1 cellular context compared by ENCODE assay signal in genomic region chr14:51989293-51990234, GRCh38.
TF ChIP-seq lines count a peak whose summit lies in the region.

RTRAF (plus strand) TSS chr14:51989546; CDS start chr14:51989640, 94 bp downstream.

TF ChIP-seq in HepG2, 621 proteins besides CTCF, POLR2A, EP300 and RAD21 (continued from another document and continues in another):
- TF ChIP-seq, protein P1, sequence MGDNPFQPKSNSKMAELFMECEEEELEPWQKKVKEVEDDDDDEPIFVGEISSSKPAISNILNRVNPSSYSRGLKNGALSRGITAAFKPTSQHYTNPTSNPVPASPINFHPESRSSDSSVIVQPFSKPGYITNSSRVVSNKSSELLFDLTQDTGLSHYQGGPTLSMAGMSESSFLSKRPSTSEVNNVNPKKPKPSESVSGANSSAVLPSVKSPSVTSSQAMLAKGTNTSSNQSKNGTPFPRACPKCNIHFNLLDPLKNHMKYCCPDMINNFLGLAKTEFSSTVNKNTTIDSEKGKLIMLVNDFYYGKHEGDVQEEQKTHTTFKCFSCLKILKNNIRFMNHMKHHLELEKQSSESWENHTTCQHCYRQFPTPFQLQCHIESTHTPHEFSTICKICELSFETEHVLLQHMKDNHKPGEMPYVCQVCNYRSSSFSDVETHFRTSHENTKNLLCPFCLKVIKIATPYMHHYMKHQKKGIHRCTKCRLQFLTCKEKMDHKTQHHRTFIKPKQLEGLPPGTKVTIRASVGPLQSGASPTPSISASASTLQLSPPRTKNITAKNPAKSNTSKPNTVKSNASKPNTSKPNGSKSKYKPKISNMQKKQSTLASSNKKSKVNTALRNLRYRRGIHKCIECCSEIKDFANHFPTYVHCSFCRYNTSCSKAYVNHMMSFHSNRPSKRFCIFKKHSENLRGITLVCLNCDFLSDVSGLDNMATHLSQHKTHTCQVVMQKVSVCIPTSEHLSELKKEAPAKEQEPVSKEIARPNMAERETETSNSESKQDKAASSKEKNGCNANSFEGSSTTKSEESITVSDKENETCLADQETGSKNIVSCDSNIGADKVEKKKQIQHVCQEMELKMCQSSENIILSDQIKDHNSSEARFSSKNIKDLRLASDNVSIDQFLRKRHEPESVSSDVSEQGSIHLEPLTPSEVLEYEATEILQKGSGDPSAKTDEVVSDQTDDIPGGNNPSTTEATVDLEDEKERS (CRISPR knock-in tag; IDR thresholded peaks at IDR 0.05) = 0 out of 2 replicates have a peak, but pooled peaks have one; percentile 13
- TF ChIP-seq ZNF33A (CRISPR knock-in tag; IDR thresholded peaks at IDR 0.05; ENCODE audit: borderline replicate concordance) = no peak
- TF ChIP-seq ZNF296 (CRISPR knock-in tag; conservative IDR thresholded peaks at IDR 0.05) = no peak
- 0 out of 2 replicates have a peak, but pooled peaks have one; percentile 43 for TF ChIP-seq ZNF335 (CRISPR knock-in tag; IDR thresholded peaks at IDR 0.05)
- TF ChIP-seq, protein P2, sequence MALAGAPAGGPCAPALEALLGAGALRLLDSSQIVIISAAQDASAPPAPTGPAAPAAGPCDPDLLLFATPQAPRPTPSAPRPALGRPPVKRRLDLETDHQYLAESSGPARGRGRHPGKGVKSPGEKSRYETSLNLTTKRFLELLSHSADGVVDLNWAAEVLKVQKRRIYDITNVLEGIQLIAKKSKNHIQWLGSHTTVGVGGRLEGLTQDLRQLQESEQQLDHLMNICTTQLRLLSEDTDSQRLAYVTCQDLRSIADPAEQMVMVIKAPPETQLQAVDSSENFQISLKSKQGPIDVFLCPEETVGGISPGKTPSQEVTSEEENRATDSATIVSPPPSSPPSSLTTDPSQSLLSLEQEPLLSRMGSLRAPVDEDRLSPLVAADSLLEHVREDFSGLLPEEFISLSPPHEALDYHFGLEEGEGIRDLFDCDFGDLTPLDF (CRISPR knock-in tag; IDR thresholded peaks at IDR 0.05) = no peak
- TF ChIP-seq GATA4 (IDR thresholded peaks at IDR 0.05; ENCODE audit: borderline replicate concordance, low read depth) = no peak
- TF ChIP-seq ZNF3 (CRISPR knock-in tag; IDR thresholded peaks at IDR 0.05) = no peak
- peak; percentile 95 for TF ChIP-seq PHF20 (CRISPR knock-in tag; IDR thresholded peaks at IDR 0.05)
- TF ChIP-seq, protein P3, sequence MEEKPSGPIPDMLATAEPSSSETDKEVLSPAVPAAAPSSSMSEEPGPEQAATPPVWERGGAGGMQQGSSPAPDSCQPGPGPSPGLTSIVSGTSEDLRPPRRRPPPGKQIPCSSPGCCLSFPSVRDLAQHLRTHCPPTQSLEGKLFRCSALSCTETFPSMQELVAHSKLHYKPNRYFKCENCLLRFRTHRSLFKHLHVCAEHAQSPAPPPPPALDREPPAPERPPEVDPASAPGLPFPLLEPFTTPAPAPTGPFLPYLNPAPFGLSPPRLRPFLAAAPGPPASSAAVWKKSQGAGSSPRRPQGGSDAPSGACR (CRISPR knock-in tag; IDR thresholded peaks at IDR 0.05) = no peak
- no peak for TF ChIP-seq PRMT3 (CRISPR knock-in tag; IDR thresholded peaks at IDR 0.05; ENCODE audit: borderline replicate concordance, low read depth)
- TF ChIP-seq ZBTB20 (CRISPR knock-in tag; IDR thresholded peaks at IDR 0.05; ENCODE audit: borderline replicate concordance, low read depth) = no peak; the same call in 1 of the 2 replicates
- TF ChIP-seq ZBTB42 (CRISPR knock-in tag; IDR thresholded peaks at IDR 0.05) = no peak
- peak; percentile 39 for TF ChIP-seq ZNF781 (CRISPR knock-in tag; IDR thresholded peaks at IDR 0.05; ENCODE audit: borderline replicate concordance, not compliant biosample characterization)
- TF ChIP-seq, protein P4, sequence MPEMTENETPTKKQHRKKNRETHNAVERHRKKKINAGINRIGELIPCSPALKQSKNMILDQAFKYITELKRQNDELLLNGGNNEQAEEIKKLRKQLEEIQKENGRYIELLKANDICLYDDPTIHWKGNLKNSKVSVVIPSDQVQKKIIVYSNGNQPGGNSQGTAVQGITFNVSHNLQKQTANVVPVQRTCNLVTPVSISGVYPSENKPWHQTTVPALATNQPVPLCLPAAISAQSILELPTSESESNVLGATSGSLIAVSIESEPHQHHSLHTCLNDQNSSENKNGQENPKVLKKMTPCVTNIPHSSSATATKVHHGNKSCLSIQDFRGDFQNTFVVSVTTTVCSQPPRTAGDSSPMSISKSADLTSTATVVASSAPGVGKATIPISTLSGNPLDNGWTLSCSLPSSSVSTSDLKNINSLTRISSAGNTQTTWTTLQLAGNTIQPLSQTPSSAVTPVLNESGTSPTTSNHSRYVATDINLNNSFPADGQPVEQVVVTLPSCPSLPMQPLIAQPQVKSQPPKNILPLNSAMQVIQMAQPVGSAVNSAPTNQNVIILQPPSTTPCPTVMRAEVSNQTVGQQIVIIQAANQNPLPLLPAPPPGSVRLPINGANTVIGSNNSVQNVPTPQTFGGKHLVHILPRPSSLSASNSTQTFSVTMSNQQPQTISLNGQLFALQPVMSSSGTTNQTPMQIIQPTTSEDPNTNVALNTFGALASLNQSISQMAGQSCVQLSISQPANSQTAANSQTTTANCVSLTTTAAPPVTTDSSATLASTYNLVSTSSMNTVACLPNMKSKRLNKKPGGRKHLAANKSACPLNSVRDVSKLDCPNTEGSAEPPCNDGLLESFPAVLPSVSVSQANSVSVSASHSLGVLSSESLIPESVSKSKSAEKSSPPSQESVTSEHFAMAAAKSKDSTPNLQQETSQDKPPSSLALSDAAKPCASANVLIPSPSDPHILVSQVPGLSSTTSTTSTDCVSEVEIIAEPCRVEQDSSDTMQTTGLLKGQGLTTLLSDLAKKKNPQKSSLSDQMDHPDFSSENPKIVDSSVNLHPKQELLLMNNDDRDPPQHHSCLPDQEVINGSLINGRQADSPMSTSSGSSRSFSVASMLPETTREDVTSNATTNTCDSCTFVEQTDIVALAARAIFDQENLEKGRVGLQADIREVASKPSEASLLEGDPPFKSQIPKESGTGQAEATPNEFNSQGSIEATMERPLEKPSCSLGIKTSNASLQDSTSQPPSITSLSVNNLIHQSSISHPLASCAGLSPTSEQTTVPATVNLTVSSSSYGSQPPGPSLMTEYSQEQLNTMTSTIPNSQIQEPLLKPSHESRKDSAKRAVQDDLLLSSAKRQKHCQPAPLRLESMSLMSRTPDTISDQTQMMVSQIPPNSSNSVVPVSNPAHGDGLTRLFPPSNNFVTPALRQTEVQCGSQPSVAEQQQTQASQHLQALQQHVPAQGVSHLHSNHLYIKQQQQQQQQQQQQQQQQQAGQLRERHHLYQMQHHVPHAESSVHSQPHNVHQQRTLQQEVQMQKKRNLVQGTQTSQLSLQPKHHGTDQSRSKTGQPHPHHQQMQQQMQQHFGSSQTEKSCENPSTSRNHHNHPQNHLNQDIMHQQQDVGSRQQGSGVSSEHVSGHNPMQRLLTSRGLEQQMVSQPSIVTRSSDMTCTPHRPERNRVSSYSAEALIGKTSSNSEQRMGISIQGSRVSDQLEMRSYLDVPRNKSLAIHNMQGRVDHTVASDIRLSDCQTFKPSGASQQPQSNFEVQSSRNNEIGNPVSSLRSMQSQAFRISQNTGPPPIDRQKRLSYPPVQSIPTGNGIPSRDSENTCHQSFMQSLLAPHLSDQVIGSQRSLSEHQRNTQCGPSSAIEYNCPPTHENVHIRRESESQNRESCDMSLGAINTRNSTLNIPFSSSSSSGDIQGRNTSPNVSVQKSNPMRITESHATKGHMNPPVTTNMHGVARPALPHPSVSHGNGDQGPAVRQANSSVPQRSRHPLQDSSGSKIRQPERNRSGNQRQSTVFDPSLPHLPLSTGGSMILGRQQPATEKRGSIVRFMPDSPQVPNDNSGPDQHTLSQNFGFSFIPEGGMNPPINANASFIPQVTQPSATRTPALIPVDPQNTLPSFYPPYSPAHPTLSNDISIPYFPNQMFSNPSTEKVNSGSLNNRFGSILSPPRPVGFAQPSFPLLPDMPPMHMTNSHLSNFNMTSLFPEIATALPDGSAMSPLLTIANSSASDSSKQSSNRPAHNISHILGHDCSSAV (CRISPR knock-in tag; IDR thresholded peaks at IDR 0.05; ENCODE audit: borderline replicate concordance) = no peak
- peak; percentile 56 for TF ChIP-seq SIN3B (IDR thresholded peaks at IDR 0.05; ENCODE audit: low read length)
- TF ChIP-seq CEBPB (IDR thresholded peaks at IDR 0.05; ENCODE audit: borderline replicate concordance, low read depth, low read length) = no peak
- peak; percentile 93 for TF ChIP-seq ZNF354B (CRISPR knock-in tag; IDR thresholded peaks at IDR 0.05)
- TF ChIP-seq, protein P5, sequence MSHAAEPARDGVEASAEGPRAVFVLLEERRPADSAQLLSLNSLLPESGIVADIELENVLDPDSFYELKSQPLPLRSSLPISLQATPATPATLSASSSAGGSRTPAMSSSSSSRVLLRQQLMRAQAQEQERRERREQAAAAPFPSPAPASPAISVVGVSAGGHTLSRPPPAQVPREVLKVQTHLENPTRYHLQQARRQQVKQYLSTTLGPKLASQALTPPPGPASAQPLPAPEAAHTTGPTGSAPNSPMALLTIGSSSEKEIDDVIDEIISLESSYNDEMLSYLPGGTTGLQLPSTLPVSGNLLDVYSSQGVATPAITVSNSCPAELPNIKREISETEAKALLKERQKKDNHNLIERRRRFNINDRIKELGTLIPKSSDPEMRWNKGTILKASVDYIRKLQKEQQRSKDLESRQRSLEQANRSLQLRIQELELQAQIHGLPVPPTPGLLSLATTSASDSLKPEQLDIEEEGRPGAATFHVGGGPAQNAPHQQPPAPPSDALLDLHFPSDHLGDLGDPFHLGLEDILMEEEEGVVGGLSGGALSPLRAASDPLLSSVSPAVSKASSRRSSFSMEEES (CRISPR knock-in tag; IDR thresholded peaks at IDR 0.05) = no peak
- TF ChIP-seq RELA (CRISPR knock-in tag; IDR thresholded peaks at IDR 0.05) = no peak
- no peak for TF ChIP-seq MTF1 (CRISPR knock-in tag; IDR thresholded peaks at IDR 0.05)
- TF ChIP-seq ZBTB25 (CRISPR knock-in tag; IDR thresholded peaks at IDR 0.05) = 0 out of 2 replicates have a peak, but pooled peaks have one; percentile 33
- TF ChIP-seq ZFYVE20 (CRISPR knock-in tag; IDR thresholded peaks at IDR 0.05; ENCODE audit: borderline replicate concordance, low read depth) = no peak
- no peak for TF ChIP-seq BRCA1 (CRISPR knock-in tag; IDR thresholded peaks at IDR 0.05)
- TF ChIP-seq MIER2 (CRISPR knock-in tag; IDR thresholded peaks at IDR 0.05) = no peak
- no peak; the same call in 1 of the 2 replicates for TF ChIP-seq POGK (CRISPR knock-in tag; conservative IDR thresholded peaks at IDR 0.05)
- TF ChIP-seq ZNF407 (CRISPR knock-in tag; IDR thresholded peaks at IDR 0.05; ENCODE audit: not compliant biosample characterization) = no peak
